In genomic region chr5:39167141-39167972, GRCh38 we compare ENCODE assay signal across 16 cellular contexts. TPM values are rescaled to one million over a fixed set of nuclear protein-coding genes. Genes with fewer than 3 reads are reported as not detected.
DNase-seq lines count a peak whose midpoint lies in the region; ATAC-seq, FAIRE-seq and TF ChIP-seq lines count a peak whose summit lies in the region.
"Had no signal": no experiment of that assay in that cellular context is flagged by ENCODE, and none has a peak within 500 bp of the region (broad histone marks: within the 10 kb centered on the region; RNA-seq: fewer than 3 reads in every experiment).

No MANE protein-coding gene starts in this region.

- ATAC-seq in naive thymus-derived CD8-positive, alpha-beta T cell = peak; percentile 36 to 40
- ATAC-seq: GM12878 had no signal

- no peaks in the 10 kb centered on the region for H3K27me3 ChIP-seq in astrocyte (ENCODE audit: insufficient read depth, low read length)
- H3K27me3 ChIP-seq: tibial nerve had no signal

- H3K4me1 ChIP-seq in astrocyte (ENCODE audit: insufficient read depth, low read length) = peaks cover 13% of the 10 kb centered on the region
- H3K4me1 ChIP-seq: tibial nerve had no signal

- H2AFZ ChIP-seq in astrocyte (ENCODE audit: low read depth, low read length) = peak overlapping the region; percentile 7

- peak overlapping the region; percentile 20 for H3K27ac ChIP-seq in astrocyte (ENCODE audit: low read depth, low read length)
- H3K27ac ChIP-seq: tibial nerve had no signal

- peaks cover 52% of the 10 kb centered on the region for H3K36me3 Mint-ChIP-seq in activated CD4-positive, alpha-beta T cell treated with anti-CD3 and anti-CD28 coated beads, Interleukin-2, amount 10 ng/mL, durations not matched to agents 24 days and 14 days (ENCODE audit: low read depth)
- no peaks in the 10 kb centered on the region for H3K36me3 Mint-ChIP-seq in astrocyte (ENCODE audit: low read depth, unreplicated experiment)
- peaks cover 33 to 73% (median 35%) of the 10 kb centered on the region in 3 donors for H3K36me3 Mint-ChIP-seq in naive thymus-derived CD8-positive, alpha-beta T cell

- no peaks in the 10 kb centered on the region for H3K36me3 ChIP-seq in astrocyte (ENCODE audit: insufficient read depth, low read length)
- H3K36me3 ChIP-seq: tibial nerve had no signal

- H3K9me3 ChIP-seq in astrocyte (ENCODE audit: insufficient read depth, low read depth, low read length) = no peaks in the 10 kb centered on the region
- H3K9me3 ChIP-seq: tibial nerve had no signal

- intact Hi-C loops in activated CD4-positive, alpha-beta T cell treated with anti-CD3 and anti-CD28 coated beads, Interleukin-2, amount 10 ng/mL, durations not matched to agents 24 days and 14 days (cut with micrococcal nuclease) = no loop called here

- H3K4me3 Mint-ChIP-seq in activated CD4-positive, alpha-beta T cell treated with anti-CD3 and anti-CD28 coated beads, Interleukin-2, amount 10 ng/mL, durations not matched to agents 24 days and 14 days = peak overlapping the region; percentile 74
- H3K4me3 Mint-ChIP-seq in astrocyte (ENCODE audit: unreplicated experiment) = no peak overlapping the region
- peak overlapping the region; percentile 31 to 76 (median 68) for H3K4me3 Mint-ChIP-seq in naive thymus-derived CD8-positive, alpha-beta T cell

- H3K4me3 ChIP-seq in astrocyte (ENCODE audit: insufficient read depth, low read depth, low read length) = no peak overlapping the region
- H3K4me3 ChIP-seq: GM12878, tibial nerve had no signal

- POLR2A ChIA-PET in naive thymus-derived CD8-positive, alpha-beta T cell (lab: Charles Lee) = interaction anchor here (3.7 to 6.8 kb wide), 2 partner anchors 10 to 49 kb away, joined by 15 to 69 read pairs; no protein-coding TSS in a partner anchor

- H3K79me2 ChIP-seq in astrocyte (ENCODE audit: insufficient read depth, low read length) = no peaks in the 10 kb centered on the region

- peak; percentile 65 for DNase-seq in activated CD4-positive, alpha-beta T cell treated with anti-CD3 and anti-CD28 coated beads, Interleukin-2, amount 10 ng/mL, durations not matched to agents 24 days and 14 days
- no peak for DNase-seq in activated CD4-positive, alpha-beta T cell treated with anti-CD3 and anti-CD28 coated beads for 1 hour
- DNase-seq in NCI-H82 (lab: John Stamatoyannopoulos, UW) = peak; percentile 75
- no peak for DNase-seq in astrocyte (ENCODE audit: low read depth)
- DNase-seq in naive thymus-derived CD8-positive, alpha-beta T cell = peak in 1 of 10 donors; percentile 19
- DNase-seq in COLO829 (ENCODE audit: low spot score) = no peak
- DNase-seq in NCI-H446 (lab: John Stamatoyannopoulos, UW) = no peak
- DNase-seq in medulla oblongata (ENCODE audit: extremely low spot score) = no peak
- DNase-seq: activated CD8-positive, alpha-beta memory T cell treated with anti-CD3 and anti-CD28 coated beads, Interleukin-2, amount 50 U/mL, for 48 hours; H7; mammary epithelial cell; NCI-H1048; RPMI8226 had no signal

- H3K4me2 ChIP-seq in astrocyte (ENCODE audit: low read length) = no peak overlapping the region

- H3K27ac Mint-ChIP-seq in activated CD4-positive, alpha-beta T cell treated with anti-CD3 and anti-CD28 coated beads, Interleukin-2, amount 10 ng/mL, durations not matched to agents 24 days and 14 days = peak overlapping the region; percentile 84
- peak overlapping the region; percentile 41 for H3K27ac Mint-ChIP-seq in astrocyte (ENCODE audit: unreplicated experiment)
- peak overlapping the region; percentile 54 to 97 (median 88) for H3K27ac Mint-ChIP-seq in naive thymus-derived CD8-positive, alpha-beta T cell

- H3K4me1 Mint-ChIP-seq in activated CD4-positive, alpha-beta T cell treated with anti-CD3 and anti-CD28 coated beads, Interleukin-2, amount 10 ng/mL, durations not matched to agents 24 days and 14 days = peaks cover 70% of the 10 kb centered on the region
- peaks cover 12% of the 10 kb centered on the region for H3K4me1 Mint-ChIP-seq in astrocyte (ENCODE audit: low read depth, unreplicated experiment)
- H3K4me1 Mint-ChIP-seq in naive thymus-derived CD8-positive, alpha-beta T cell = peaks cover 45 to 91% (median 86%) of the 10 kb centered on the region in 4 donors

- no peak overlapping the region for H3K9ac ChIP-seq in astrocyte (ENCODE audit: low read length)

- TF ChIP-seq CTCF in astrocyte (IDR thresholded peaks at IDR 0.05; ENCODE audit: insufficient read depth, low read depth, low read length) = no peak

- H3K27me3 Mint-ChIP-seq in activated CD4-positive, alpha-beta T cell treated with anti-CD3 and anti-CD28 coated beads, Interleukin-2, amount 10 ng/mL, durations not matched to agents 24 days and 14 days = no peaks in the 10 kb centered on the region
- no peaks in the 10 kb centered on the region for H3K27me3 Mint-ChIP-seq in astrocyte (ENCODE audit: low read depth, unreplicated experiment)
- no peaks in the 10 kb centered on the region for H3K27me3 Mint-ChIP-seq in naive thymus-derived CD8-positive, alpha-beta T cell

- H3K9me3 Mint-ChIP-seq in activated CD4-positive, alpha-beta T cell treated with anti-CD3 and anti-CD28 coated beads, Interleukin-2, amount 10 ng/mL, durations not matched to agents 24 days and 14 days = peaks cover 16% of the 10 kb centered on the region
- no peaks in the 10 kb centered on the region for H3K9me3 Mint-ChIP-seq in astrocyte (ENCODE audit: unreplicated experiment)
- H3K9me3 Mint-ChIP-seq in naive thymus-derived CD8-positive, alpha-beta T cell = peaks cover 0 to 4% (median 0%) of the 10 kb centered on the region in 9 donors

- FAIRE-seq in astrocyte (lab: Jason Lieb, UNC) = peak; percentile 9
- FAIRE-seq: GM12878, GM19239 had no signal

- H4K20me1 ChIP-seq in astrocyte (ENCODE audit: insufficient read depth, low read length) = no peaks in the 10 kb centered on the region

RNA-seq across cellular contexts. Expression of gene FYB1, which starts 52.0 kb away (rescaled TPM):
- total RNA-seq in activated CD4-positive, alpha-beta T cell treated with anti-CD3 and anti-CD28 coated beads, Interleukin-2, amount 10 ng/mL, durations not matched to agents 24 days and 14 days = 84.9 and 93.7 TPM in 2 replicates
- 0.11 TPM in 1 of 2 replicates, not detected in the other for total RNA-seq in astrocyte
- 100 to 1,000 TPM; 579 to 642 TPM for total RNA-seq in naive thymus-derived CD8-positive, alpha-beta T cell
- 100 to 1,000 TPM; 181 to 431 (median 312) TPM for polyA plus RNA-seq in naive thymus-derived CD8-positive, alpha-beta T cell
- total RNA-seq: H7 had no signal

Comparison
In these comparisons a context has a peak if more than half of its experiments do, and no peak if none do; other contexts are left out.
1. DNase-seq: peak in activated CD4-positive, alpha-beta T cell treated with anti-CD3 and anti-CD28 coated beads, Interleukin-2, amount 10 ng/mL, durations not matched to agents 24 days and 14 days (single experiment) and NCI-H82 (single experiment); none in activated CD4-positive, alpha-beta T cell treated with anti-CD3 and anti-CD28 coated beads for 1 hour (single experiment), astrocyte (single experiment), COLO829 (single experiment), NCI-H446 (0 of 2) and medulla oblongata (single experiment).
2. RNA of gene FYB1, which starts 52.0 kb away (total RNA-seq): 579 to 642 TPM in naive thymus-derived CD8-positive, alpha-beta T cell and 84.9 to 93.7 TPM in activated CD4-positive, alpha-beta T cell treated with anti-CD3 and anti-CD28 coated beads, Interleukin-2, amount 10 ng/mL, durations not matched to agents 24 days and 14 days; 0.11 TPM in astrocyte; every median in the first group is over 10 times any median in the second.
3. Peak in every context shown above with its lines, with median percentiles within 50 percentile points of each other: H3K27ac Mint-ChIP-seq.